10 cellular contexts compared by ENCODE assay signal in the genomic region with DNA sequence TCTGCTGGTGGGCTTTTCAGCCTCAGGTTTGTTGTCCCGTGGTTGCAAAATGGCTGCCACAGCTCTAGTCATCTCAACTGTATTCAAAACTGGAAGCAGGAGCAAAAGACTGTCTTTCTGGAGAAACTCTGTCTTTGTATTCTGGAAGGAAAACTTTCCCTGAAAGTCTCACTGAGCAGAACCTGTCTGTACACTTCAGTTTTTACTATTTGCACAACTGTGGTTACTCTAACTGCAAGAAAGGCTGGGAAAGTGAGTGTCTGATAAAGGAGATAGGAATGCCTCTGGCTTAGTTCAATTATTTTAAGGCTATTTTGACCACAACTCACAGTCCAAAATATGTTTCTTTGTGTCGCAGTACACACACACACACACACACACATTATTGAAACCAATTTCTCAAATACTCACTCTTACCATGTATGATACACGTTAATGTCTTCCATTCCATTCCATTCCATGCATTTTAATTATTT. TPM values are rescaled to one million over a fixed set of nuclear protein-coding genes. Genes with fewer than 3 reads are reported as not detected.
DNase-seq lines count a peak whose midpoint lies in the region; ATAC-seq and TF ChIP-seq lines count a peak whose summit lies in the region.
"Had no signal": no experiment of that assay in that cellular context is flagged by ENCODE, and none has a peak within 500 bp of the region (broad histone marks: within the 10 kb centered on the region; RNA-seq: fewer than 3 reads in every experiment).

No MANE protein-coding gene starts in this region.

- H3K36me3 ChIP-seq in MG63 = peaks cover 18% of the 10 kb centered on the region

- no TSS peak for BruUV-seq in Calu3 (replicated peaks; lab: Mats Ljungman, UMichigan)

- no peak for ATAC-seq in HG03460 (IDR thresholded peaks at IDR 0.05; ENCODE audit: unreplicated experiment)

- H3K9me3 Mint-ChIP-seq in Calu3 (ENCODE audit: low read depth, unreplicated experiment) = no peaks in the 10 kb centered on the region

- TF ChIP-seq CTCF in Calu3 (IDR thresholded peaks at IDR 0.05; ENCODE audit: unreplicated experiment) (no peak), fibroblast of pulmonary artery (IDR thresholded peaks at IDR 0.05; ENCODE audit: low read length, missing control alignments) (no peak)

- H3K27me3 ChIP-seq in MG63 = no peaks in the 10 kb centered on the region

- no peaks in the 10 kb centered on the region for H3K9me3 ChIP-seq in MG63

- peak; percentile 16 for DNase-seq in Calu3
- DNase-seq in SW480 (ENCODE audit: low spot score) = peak; percentile 31
- peak; percentile 90 for DNase-seq in fibroblast of pulmonary artery (ENCODE audit: low read depth)
- DNase-seq in renal cortical epithelial cell (ENCODE audit: low read depth) = peak; percentile 91
- no peak for DNase-seq in MG63
- DNase-seq in 8988T = no peak
- DNase-seq in activated CD4-positive, alpha-beta T cell treated with anti-CD3 and anti-CD28 coated beads, Interleukin-2, amount 50 U/mL, for 4 hours = no peak
- DNase-seq: GDM1, NCI-H82 had no signal

- H3K4me3 ChIP-seq in fibroblast of pulmonary artery (replicated peaks; ENCODE audit: low read depth, low read length) (no peak overlapping the region), MG63 (no peak overlapping the region)

- peaks cover 59% of the 10 kb centered on the region for H3K4me1 Mint-ChIP-seq in Calu3 (ENCODE audit: low read depth, unreplicated experiment)

- H3K4me3 Mint-ChIP-seq in Calu3 (ENCODE audit: low read depth, unreplicated experiment) = peak overlapping the region; percentile 20

- CTCF ChIA-PET in Calu3 (lab: Charles Lee) = interaction anchor here (0.6 to 1.0 kb wide), 3 partner anchors 148 to 542 kb away, joined by 3 read pairs; partner anchors contain the start of gene NAPA

- H3K27ac Mint-ChIP-seq in Calu3 (ENCODE audit: unreplicated experiment) = peak overlapping the region; percentile 80

- peaks cover 27% of the 10 kb centered on the region for H3K36me3 Mint-ChIP-seq in Calu3 (ENCODE audit: insufficient read depth, unreplicated experiment)

- no peaks in the 10 kb centered on the region for H3K27me3 Mint-ChIP-seq in Calu3 (ENCODE audit: unreplicated experiment)

- intact Hi-C loops in Calu3 (cut with micrococcal nuclease; ENCODE audit: unreplicated experiment) = loop anchor here (5.0 kb wide), 1 partner anchor 61 kb away; no protein-coding TSS in a partner anchor

RNA-seq across cellular contexts. Expression of gene EHD2, which starts 49.7 kb away (rescaled TPM):
- total RNA-seq in Calu3 (2022) (52.3 and 71.5 TPM in 2 replicates), renal cortical epithelial cell (43.9 and 172 TPM in 2 replicates)
- 15.7 and 25.4 TPM in 2 replicates for total RNA-seq in MG63 (2014; rRNA removed; shearing (Covaris generic); ENCODE audit: low replicate concordance)

RNA-seq across cellular contexts. Expression of gene BICRA, which starts 54.5 kb away (rescaled TPM):
- total RNA-seq in Calu3 (2022) = 24.4 TPM in 2 replicates
- total RNA-seq in renal cortical epithelial cell = 7.1 and 18.8 TPM in 2 replicates
- 0.10 and 0.52 TPM in 2 replicates for total RNA-seq in MG63 (2014; rRNA removed; shearing (Covaris generic); ENCODE audit: low replicate concordance)

Comparison
In these comparisons a context has a peak if more than half of its experiments do, and no peak if none do; other contexts are left out.
1. DNase-seq: peak in Calu3 (single experiment), SW480 (single experiment), fibroblast of pulmonary artery (single experiment) and renal cortical epithelial cell (single experiment); none in MG63 (single experiment), 8988T (single experiment) and activated CD4-positive, alpha-beta T cell treated with anti-CD3 and anti-CD28 coated beads, Interleukin-2, amount 50 U/mL, for 4 hours (0 of 2).